30 cellular contexts compared by ENCODE assay signal in the genomic region with DNA sequence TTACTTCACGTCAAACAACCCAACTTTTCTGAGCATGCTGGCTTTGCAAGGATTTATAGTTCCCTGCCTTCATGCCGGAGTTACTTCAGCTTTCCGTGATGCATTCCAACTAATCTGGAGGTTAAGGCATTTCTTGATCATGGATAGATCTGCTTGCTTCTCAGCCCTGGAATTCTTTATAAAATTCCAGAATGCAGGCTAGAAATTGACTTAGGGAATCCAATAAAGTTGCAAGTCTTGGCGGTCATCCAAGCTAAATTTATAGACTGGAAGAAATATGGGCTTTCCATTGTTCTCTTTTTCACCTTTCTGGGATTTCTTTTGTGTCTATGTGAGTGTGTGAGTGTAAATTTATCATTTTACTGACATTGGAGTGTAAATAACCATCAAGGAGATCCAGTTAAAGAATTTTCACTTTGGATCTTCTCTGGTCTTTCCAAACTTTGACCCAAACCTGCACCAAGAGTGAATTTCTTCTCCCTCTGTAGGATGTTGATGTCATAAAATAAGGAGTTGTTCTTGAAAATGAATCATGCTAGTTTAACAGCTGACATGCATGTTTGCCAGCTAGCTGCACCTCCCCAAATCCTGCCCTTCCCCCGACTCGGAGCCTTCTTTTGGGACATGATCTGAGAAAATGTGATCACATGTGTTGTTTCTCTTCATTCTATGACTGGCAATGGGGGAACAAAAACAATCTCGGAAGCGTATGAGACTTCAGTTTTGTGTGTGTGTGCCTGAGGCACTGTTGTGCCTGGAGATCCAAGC.
DNase-seq lines count a peak whose midpoint lies in the region; ATAC-seq and TF ChIP-seq lines count a peak whose summit lies in the region.
"Had no signal": no experiment of that assay in that cellular context is flagged by ENCODE, and none has a peak within 500 bp of the region (broad histone marks: within the 10 kb centered on the region; RNA-seq: fewer than 3 reads in every experiment).

No MANE protein-coding gene starts in this region.

- no peak overlapping the region for H3K4me3 ChIP-seq in PC-3 (ENCODE audit: low read length)
- peak overlapping the region in 4 of 5 donors; percentile 4 to 70 (median 28) for H3K4me3 ChIP-seq in subcutaneous abdominal adipose tissue (ENCODE audit: low read depth in 1 of 5, low read length in 5 of 5)
- H3K4me3 ChIP-seq: A549, adrenal gland, PC-9, thoracic aorta, uterus had no signal

- POLR2A ChIA-PET in PC-3 (lab: Charles Lee; ENCODE audit: unreplicated experiment) = no interaction called here

- intact Hi-C loops in PC-3 (cut with micrococcal nuclease) = no loop called here

- CTCF ChIA-PET in PC-3 (lab: Charles Lee) = no interaction called here

- H3K4me2 ChIP-seq in PC-3 (ENCODE audit: low read length) = no peak overlapping the region
- H3K4me2 ChIP-seq: A549, PC-9 had no signal

- no peaks in the 10 kb centered on the region for H3K79me2 ChIP-seq in PC-3 (ENCODE audit: low read length)
- H3K79me2 ChIP-seq: parathyroid adenoma had no signal

- H4K20me1 ChIP-seq in PC-3 (ENCODE audit: low read length) = no peaks in the 10 kb centered on the region

- peak; percentile 48 for DNase-seq in DMS114 treated with DMSO at 0.1 percent for 48 hours (lab: John Stamatoyannopoulos, UW; ENCODE audit: unreplicated experiment)
- DNase-seq in PC-3 = peak; percentile 12
- DNase-seq in foreskin keratinocyte = peak in 1 of 2 donors; percentile 2
- DNase-seq in NCI-H2081 treated with DMSO at 0.1 percent for 48 hours (lab: John Stamatoyannopoulos, UW) = no peak
- DNase-seq in superior temporal gyrus (ENCODE audit: extremely low spot score) = no peak
- DNase-seq: activated CD8-positive, alpha-beta memory T cell treated with anti-CD3 and anti-CD28 coated beads, Interleukin-2, amount 10 ng/mL, durations not matched to agents 7 days and 5 days; activated naive CD4-positive, alpha-beta T cell; activated T-cell treated with anti-CD3 and anti-CD28 coated beads, Interleukin-2, amount 50 U/mL, for 72 hours; adrenal gland; brain microvascular endothelial cell; DMS53; Kasumi-1; NCI-H1694; NCI-H2171; NCI-H524; NK-92 treated with Interleukin-12 subunit alpha and Interleukin-12 subunit beta, amount 100 ng/mL, for 24 hours; PC-9; SHP77; stimulated activated naive B cell treated with anti-CD40 and anti-IgM and Interleukin-4, amounts not matched to agents 10 μg/mL and 1 μg/mL and 100 μg/mL, for 72 hours; SW 1271; T1000 had no signal

- no peak for TF ChIP-seq CTCF in PC-3 (conservative IDR thresholded peaks at IDR 0.05; ENCODE audit: low read depth, low read length)
- TF ChIP-seq CTCF in foreskin keratinocyte (conservative IDR thresholded peaks at IDR 0.05) = no peak

- H3F3A ChIP-seq in PC-3 (ENCODE audit: low read length, unreplicated experiment) = no peaks in the 10 kb centered on the region

- H3K9ac ChIP-seq in PC-3 (ENCODE audit: low read length) (no peak overlapping the region), subcutaneous abdominal adipose tissue (ENCODE audit: low read length in 5 of 5) (no peak overlapping the region)
- H3K9ac ChIP-seq: parathyroid adenoma had no signal

- no peak overlapping the region for H2AFZ ChIP-seq in PC-3 (ENCODE audit: low read length)
- H2AFZ ChIP-seq: parathyroid adenoma, PC-9 had no signal

- no TSS peak for BruUV-seq in PC-3 (replicated peaks; lab: Mats Ljungman, UMichigan)

- H3K27me3 ChIP-seq in PC-3 (ENCODE audit: low read length) (no peaks in the 10 kb centered on the region), foreskin keratinocyte (no peaks in the 10 kb centered on the region), subcutaneous abdominal adipose tissue (ENCODE audit: control insufficient read depth in 5 of 5, insufficient read depth in 4 of 5, low read length in 5 of 5) (no peaks in the 10 kb centered on the region)
- H3K27me3 ChIP-seq: adrenal gland, brain microvascular endothelial cell, uterus had no signal

- H3K9me2 ChIP-seq in PC-3 (replicated peaks; ENCODE audit: low read length) = no peaks in the 10 kb centered on the region

- ATAC-seq in PC-3 (no peak), foreskin keratinocyte (peak; percentile 34), HG03354 (IDR thresholded peaks at IDR 0.05; ENCODE audit: poor library complexity, severe bottlenecking, unreplicated experiment) (no peak), HG03280 (IDR thresholded peaks at IDR 0.05; ENCODE audit: unreplicated experiment) (no peak)
- ATAC-seq: A549; activated CD8-positive, alpha-beta memory T cell treated with anti-CD3 and anti-CD28 coated beads, Interleukin-2, amount 10 ng/mL, durations not matched to agents 7 days and 5 days; activated T-cell treated with anti-CD3 and anti-CD28 coated beads, Interleukin-2, amount 50 U/mL, for 72 hours; natural killer cell treated with Interleukin-12 subunit alpha and Interleukin-12 subunit beta and Interleukin-15 and Interleukin-18, amount 100 ng/mL, for 72 hours; stimulated activated naive B cell treated with anti-CD40 and anti-IgM and Interleukin-4, amounts not matched to agents 10 μg/mL and 1 μg/mL and 100 μg/mL, for 72 hours; WTC11 had no signal

- H3K27ac ChIP-seq in PC-3 (ENCODE audit: low read length) (no peak overlapping the region), foreskin keratinocyte (no peak overlapping the region), subcutaneous abdominal adipose tissue (ENCODE audit: low read depth, low read length) (peak overlapping the region; percentile 92)
- H3K27ac ChIP-seq: A549, adrenal gland, brain microvascular endothelial cell, parathyroid adenoma, PC-9, thoracic aorta, uterus had no signal

- H3K9me3 ChIP-seq in PC-3 (ENCODE audit: low read length) (no peaks in the 10 kb centered on the region), subcutaneous abdominal adipose tissue (ENCODE audit: control insufficient read depth in 5 of 5, low read length in 5 of 5) (no peaks in the 10 kb centered on the region)
- H3K9me3 ChIP-seq: A549, adrenal gland, thoracic aorta, uterus had no signal

- H3K36me3 ChIP-seq in PC-3 (ENCODE audit: low read depth, low read length) (no peaks in the 10 kb centered on the region), subcutaneous abdominal adipose tissue (ENCODE audit: control insufficient read depth in 5 of 5, insufficient read depth in 5 of 5, low read length in 5 of 5) (no peaks in the 10 kb centered on the region)
- H3K36me3 ChIP-seq: adrenal gland, brain microvascular endothelial cell, thoracic aorta, uterus had no signal

- H3K4me1 ChIP-seq in PC-3 (ENCODE audit: insufficient read depth, low read length) = peaks cover 25% of the 10 kb centered on the region
- no peaks in the 10 kb centered on the region for H3K4me1 ChIP-seq in foreskin keratinocyte
- H3K4me1 ChIP-seq in subcutaneous abdominal adipose tissue (ENCODE audit: control insufficient read depth in 5 of 5, insufficient read depth in 5 of 5, low read length in 5 of 5) = peaks cover 6 to 44% (median 33%) of the 10 kb centered on the region in 5 donors
- H3K4me1 ChIP-seq: A549, adrenal gland, parathyroid adenoma had no signal

Comparison
In these comparisons a context has a peak if more than half of its experiments do, and no peak if none do; other contexts are left out.
1. DNase-seq: peak in DMS114 treated with DMSO at 0.1 percent for 48 hours (single experiment) and PC-3 (single experiment); none in NCI-H2081 treated with DMSO at 0.1 percent for 48 hours (single experiment) and superior temporal gyrus (single experiment).